ENCODE assay signal across 1 cellular context in genomic region chrX:41084044-41084359, GRCh38.
TF ChIP-seq lines count a peak whose summit lies in the region.

No MANE protein-coding gene starts in this region.

TF ChIP-seq in HEK293, 187 proteins besides CTCF, POLR2A, EP300 and RAD21 (continued from another document):
- TF ChIP-seq ZNF518A (tag by site-specific recombination; conservative IDR thresholded peaks at IDR 0.05; ENCODE audit: low read depth) (peak; percentile 55; the same call in 1 of the 2 replicates), ZSCAN18 (tag by site-specific recombination; IDR thresholded peaks at IDR 0.05) (no peak), ZNF560 (tag by site-specific recombination; IDR thresholded peaks at IDR 0.05; ENCODE audit: borderline replicate concordance) (no peak), TCF7L2 (IDR thresholded peaks at IDR 0.05; ENCODE audit: borderline replicate concordance, low read depth, low read length) (no peak), ZNF660 (tag by site-specific recombination; IDR thresholded peaks at IDR 0.05) (peak; percentile 38; the same call in 1 of the 2 replicates), ZNF792 (tag by site-specific recombination; IDR thresholded peaks at IDR 0.05) (no peak), ZNF426 (tag by site-specific recombination; IDR thresholded peaks at IDR 0.05) (no peak), ZNF639 (tag by site-specific recombination; IDR thresholded peaks at IDR 0.05) (0 out of 2 replicates have a peak, but pooled peaks have one; percentile 13), REPIN1 (tag by site-specific recombination; IDR thresholded peaks at IDR 0.05; ENCODE audit: low read depth) (no peak), ZBTB7A (tag by site-specific recombination; IDR thresholded peaks at IDR 0.05; ENCODE audit: low read depth) (no peak), ZNF266 (tag by site-specific recombination; IDR thresholded peaks at IDR 0.05; ENCODE audit: low read depth) (0 out of 2 replicates have a peak, but pooled peaks have one; percentile 18), ZNF830 (tag by site-specific recombination; IDR thresholded peaks at IDR 0.05; ENCODE audit: low read depth) (no peak), PRDM2 (tag by site-specific recombination; IDR thresholded peaks at IDR 0.05; ENCODE audit: borderline replicate concordance) (no peak)
